8 cellular contexts compared by ENCODE assay signal in genomic region chr16:1475552-1476114, GRCh38. TPM values are rescaled to one million over a fixed set of nuclear protein-coding genes. Genes with fewer than 3 reads are reported as not detected.
A peak's percentile ranks its signal among the peaks of the same experiment; 100 is the strongest.
DNase-seq lines count a peak whose midpoint lies in the region; ATAC-seq and TF ChIP-seq lines count a peak whose summit lies in the region.

No MANE protein-coding gene starts in this region.

- H3K4me3 ChIP-seq in GM12875 (ENCODE audit: low read depth, low read length) (peak overlapping the region; percentile 90), SJSA1 (peak overlapping the region; percentile 94), fibroblast of the aortic adventitia (ENCODE audit: low read depth, low read length) (peak overlapping the region; percentile 87), sigmoid colon (peak overlapping the region; percentile 60 to 92 (median 84))

- H3K9me3 ChIP-seq in SJSA1 (replicated peaks) (no peaks in the 10 kb centered on the region), sigmoid colon (no peaks in the 10 kb centered on the region)

- H3K4me1 ChIP-seq in SJSA1 (replicated peaks) (peaks cover 23% of the 10 kb centered on the region), sigmoid colon (peaks cover 0 to 38% (median 29%) of the 10 kb centered on the region in 4 donors)

- in situ Hi-C loops in G401 (cut with HindIII; ENCODE audit: low sequenced_read_pairs), result no loop called here

- ATAC-seq in GM18520 (IDR thresholded peaks at IDR 0.05; ENCODE audit: unreplicated experiment), result no peak

- H3K27me3 ChIP-seq in SJSA1 (replicated peaks) (no peaks in the 10 kb centered on the region), sigmoid colon (no peaks in the 10 kb centered on the region)

- no peak for TF ChIP-seq POLR2A in sigmoid colon (IDR thresholded peaks at IDR 0.05)

- H3K36me3 ChIP-seq in SJSA1 (peaks cover 10% of the 10 kb centered on the region), sigmoid colon (no peaks in the 10 kb centered on the region)

- TF ChIP-seq EP300 in sigmoid colon (IDR thresholded peaks at IDR 0.05), result no peak

- intact Hi-C loops in sigmoid colon (cut with DNase I), result loop anchor here (1.0 kb wide), 1 partner anchor 57 kb away; no protein-coding TSS in a partner anchor

- TF ChIP-seq CTCF in GM12875 (IDR thresholded peaks at IDR 0.05; ENCODE audit: borderline replicate concordance, insufficient read depth, low read depth, low read length) (no peak), fibroblast of the aortic adventitia (IDR thresholded peaks at IDR 0.05; ENCODE audit: insufficient read depth, low read length) (no peak), sigmoid colon (IDR thresholded peaks at IDR 0.05) (no peak)

- 68 to 69% methylated on average over 15 of the region's 15 CpGs for WGBS in sigmoid colon, 2 donors

- DNase-seq in SJSA1 (ENCODE audit: low read depth in 1 of 2, low spot score in 2 of 2) (no peak), fibroblast of the aortic adventitia (ENCODE audit: low read depth) (no peak), sigmoid colon (no peak), G401 (ENCODE audit: low spot score) (no peak), retina (no peak), kidney glomerular epithelial cell (lab: John Stamatoyannopoulos, UW) (no peak)

- H3K27ac ChIP-seq in SJSA1, result peak overlapping the region; percentile 77
- peak overlapping the region; percentile 86 to 94 (median 92) for H3K27ac ChIP-seq in sigmoid colon

RNA-seq across cellular contexts. Expression of gene CLCN7, which starts 0.8 kb away (rescaled TPM):
- 19.8 and 26.6 TPM in 2 replicates for total RNA-seq in SJSA1 (2014; rRNA removed; shearing (Covaris generic))
- total RNA-seq in fibroblast of the aortic adventitia (ENCODE audit: low replicate concordance) (64.8 and 432 TPM in 2 replicates), sigmoid colon (10 to 100 TPM; 31.0 to 78.7 (median 42.2) TPM)
- 10 to 100 TPM in 1 of 3 donors, 1 to 10 TPM in 2; 4.2 to 55.4 (median 5.5) TPM for polyA plus RNA-seq in sigmoid colon
- 195 and 203 TPM in 2 replicates for total RNA-seq in G401 (2014; rRNA removed; shearing (Covaris generic))

RNA-seq across cellular contexts. Expression of gene PTX4, which starts 13.1 kb away (rescaled TPM):
- not detected in 2 replicates for total RNA-seq in SJSA1 (2014; rRNA removed; shearing (Covaris generic))
- total RNA-seq in fibroblast of the aortic adventitia (ENCODE audit: low replicate concordance), result not detected in 2 replicates
- total RNA-seq in sigmoid colon, result not detected
- polyA plus RNA-seq in sigmoid colon, result not detected
- 0.61 TPM in 1 of 2 replicates, not detected in the other for total RNA-seq in G401 (2014; rRNA removed; shearing (Covaris generic))

RNA-seq across cellular contexts. Expression of gene TELO2, which starts 17.5 kb away (rescaled TPM):
- total RNA-seq in SJSA1 (2014; rRNA removed; shearing (Covaris generic)), result 19.7 and 21.9 TPM in 2 replicates
- total RNA-seq in fibroblast of the aortic adventitia (ENCODE audit: low replicate concordance), result 23.5 and 29.1 TPM in 2 replicates
- 10 to 100 TPM; 12.5 to 31.3 (median 18.1) TPM for total RNA-seq in sigmoid colon
- 10 to 100 TPM; 10.4 to 60.3 (median 12.0) TPM for polyA plus RNA-seq in sigmoid colon
- 86.9 and 97.8 TPM in 2 replicates for total RNA-seq in G401 (2014; rRNA removed; shearing (Covaris generic))

RNA-seq across cellular contexts. Expression of gene CCDC154, which starts 31.3 kb away (rescaled TPM):
- total RNA-seq in SJSA1 (2014; rRNA removed; shearing (Covaris generic)), result not detected in 2 replicates
- total RNA-seq in fibroblast of the aortic adventitia (ENCODE audit: low replicate concordance), result 0.36 and 0.41 TPM in 2 replicates
- total RNA-seq in sigmoid colon, result under 1 TPM in 1 of 4 donors, not detected in 3; 0.55 TPM
- polyA plus RNA-seq in sigmoid colon, result 1 to 10 TPM in 1 of 3 donors, not detected in 2; 1.4 TPM
- 0.75 TPM in 1 of 2 replicates, not detected in the other for total RNA-seq in G401 (2014; rRNA removed; shearing (Covaris generic))

RNA-seq across cellular contexts. Expression of gene PERCC1, which starts 44.8 kb away (rescaled TPM):
- not detected in 2 replicates for total RNA-seq in SJSA1 (2014; rRNA removed; shearing (Covaris generic))
- total RNA-seq in fibroblast of the aortic adventitia (ENCODE audit: low replicate concordance) (not detected in 2 replicates), sigmoid colon (not detected)
- under 1 TPM in 1 of 3 donors, not detected in 2; 0.07 TPM for polyA plus RNA-seq in sigmoid colon
- not detected in 2 replicates for total RNA-seq in G401 (2014; rRNA removed; shearing (Covaris generic))
